ENCODE assay signal across 21 cellular contexts in genomic region chr4:71857713-71858451, GRCh38.
A peak's percentile ranks its signal among the peaks of the same experiment; 100 is the strongest.
DNase-seq lines count a peak whose midpoint lies in the region; ATAC-seq, FAIRE-seq and TF ChIP-seq lines count a peak whose summit lies in the region.
"Had no signal": no experiment of that assay in that cellular context is flagged by ENCODE, and none has a peak within 500 bp of the region (broad histone marks: within the 10 kb centered on the region; RNA-seq: fewer than 3 reads in every experiment).

No MANE protein-coding gene starts in this region.

- FAIRE-seq in small intestine (lab: Jason Lieb, UNC), result no peak
- FAIRE-seq: keratinocyte had no signal

- no peak for ATAC-seq in HG02763 (IDR thresholded peaks at IDR 0.05; ENCODE audit: unreplicated experiment)
- no peak for ATAC-seq in activated T-cell treated with anti-CD3 and anti-CD28 coated beads, Interleukin-2, amount 50 U/mL, for 72 hours (replicated peaks in 1 of 2)
- ATAC-seq: activated CD4-positive, CD25-positive, alpha-beta regulatory T cell treated with anti-CD3 and anti-CD28 coated beads, Interleukin-2, amount 50 U/mL, for 24 hours had no signal

- CTCF ChIA-PET in HEK293T (lab: Yijun Ruan, JAX), result no interaction called here

- 9 to 26% (median 24%) methylated on average over 9 of the region's 9 CpGs for WGBS in small intestine, 3 donors

- H3K27ac Mint-ChIP-seq in activated T-cell treated with anti-CD3 and anti-CD28 coated beads, Interleukin-2, amount 50 U/mL, for 72 hours, result no peak overlapping the region
- H3K27ac Mint-ChIP-seq: activated naive CD8-positive, alpha-beta T cell; activated T-helper 1 cell treated with anti-CD3 and anti-CD28 coated beads, Interleukin-12 subunit alpha, Interleukin-12 subunit beta, Interleukin-2, Interleukin-4 antibody, amounts not matched to agents 30 ng/mL and 10 ng/mL and 1 ng/mL, durations not matched to agents 14 hours and 24 hours and 36 hours; brain; dendritic cell treated with granulocyte-macrophage colony-stimulating factor and Interleukin-4, amounts not matched to agents 40 ng/mL and 50 ng/mL, for 4 days had no signal

- POLR2A ChIA-PET in HEK293T (lab: Yijun Ruan, JAX), result no interaction called here

- peak; percentile 9 for DNase-seq in HEK293T (ENCODE audit: extremely low spot score)
- DNase-seq in amniotic epithelial cell (ENCODE audit: low read depth), result peak; percentile 10
- DNase-seq in iPS-NIHi7 (ENCODE audit: extremely low spot score), result peak; percentile 62
- DNase-seq in small intestine, result peak; percentile 57
- no peak for DNase-seq in NOMO-1 (lab: John Stamatoyannopoulos, UW; ENCODE audit: unreplicated experiment in 2 of 2)
- DNase-seq in activated T-cell treated with anti-CD3 and anti-CD28 coated beads, Interleukin-2, amount 50 U/mL, for 72 hours, result no peak
- DNase-seq: COR-L47; midbrain; NCI-H526 treated with DMSO at 0.1 percent for 48 hours; retina; SJCRH30; stimulated activated naive CD4-positive, alpha-beta T cell treated with Interleukin-2 at 50 U/mL for 16 hours; T-helper 2 cell had no signal

- H3K27ac ChIP-seq in small intestine (ENCODE audit: low read depth in 1 of 2, low read length in 1 of 2), result no peak overlapping the region
- H3K27ac ChIP-seq: SJCRH30 had no signal

- no peaks in the 10 kb centered on the region for H3K27me3 ChIP-seq in small intestine (ENCODE audit: control insufficient read depth in 2 of 2, insufficient read depth in 2 of 2, low read length in 2 of 2)
- H3K27me3 ChIP-seq: SJCRH30 had no signal

- H3K9me3 Mint-ChIP-seq in activated T-cell treated with anti-CD3 and anti-CD28 coated beads, Interleukin-2, amount 50 U/mL, for 72 hours, result peaks cover 0 to 3% of the 10 kb centered on the region in 2 donors

- H3K4me1 Mint-ChIP-seq in activated T-cell treated with anti-CD3 and anti-CD28 coated beads, Interleukin-2, amount 50 U/mL, for 72 hours (ENCODE audit: low read depth), result no peaks in the 10 kb centered on the region
- H3K4me1 Mint-ChIP-seq: brain had no signal

- H3K27me3 Mint-ChIP-seq in activated T-cell treated with anti-CD3 and anti-CD28 coated beads, Interleukin-2, amount 50 U/mL, for 72 hours (ENCODE audit: low read depth), result peaks cover 7% of the 10 kb centered on the region
- H3K27me3 Mint-ChIP-seq: activated naive CD8-positive, alpha-beta T cell; brain; dendritic cell treated with granulocyte-macrophage colony-stimulating factor and Interleukin-4, amounts not matched to agents 40 ng/mL and 50 ng/mL, for 4 days had no signal

- H3K4me3 Mint-ChIP-seq in activated T-cell treated with anti-CD3 and anti-CD28 coated beads, Interleukin-2, amount 50 U/mL, for 72 hours, result no peak overlapping the region
- H3K4me3 Mint-ChIP-seq: activated naive CD8-positive, alpha-beta T cell; activated T-helper 1 cell treated with anti-CD3 and anti-CD28 coated beads, Interleukin-12 subunit alpha, Interleukin-12 subunit beta, Interleukin-2, Interleukin-4 antibody, amounts not matched to agents 30 ng/mL and 10 ng/mL and 1 ng/mL, durations not matched to agents 14 hours and 24 hours and 36 hours; brain; dendritic cell treated with granulocyte-macrophage colony-stimulating factor and Interleukin-4, amounts not matched to agents 40 ng/mL and 50 ng/mL, for 4 days had no signal

- no peak overlapping the region for H3K4me3 ChIP-seq in small intestine (ENCODE audit: low read depth in 1 of 2, low read length in 2 of 2)
- H3K4me3 ChIP-seq: HAP-1, SJCRH30 had no signal

- H3K36me3 Mint-ChIP-seq in activated T-cell treated with anti-CD3 and anti-CD28 coated beads, Interleukin-2, amount 50 U/mL, for 72 hours (ENCODE audit: insufficient read depth in 2 of 2), result peaks cover 0 to 2% of the 10 kb centered on the region in 2 donors
- H3K36me3 Mint-ChIP-seq: activated naive CD8-positive, alpha-beta T cell; brain had no signal

- no peaks in the 10 kb centered on the region for H3K4me1 ChIP-seq in small intestine (ENCODE audit: control insufficient read depth in 2 of 2, insufficient read depth in 1 of 2, low read depth in 1 of 2, low read length in 1 of 2)
- H3K4me1 ChIP-seq: HAP-1, SJCRH30 had no signal

- no peaks in the 10 kb centered on the region for H3K9me3 ChIP-seq in small intestine (ENCODE audit: control insufficient read depth, low read depth)

- no peaks in the 10 kb centered on the region for H3K36me3 ChIP-seq in small intestine (ENCODE audit: control insufficient read depth in 2 of 2, insufficient read depth in 2 of 2, low read length in 2 of 2)
- H3K36me3 ChIP-seq: HAP-1, SJCRH30 had no signal

TF ChIP-seq in HEK293T, 16 proteins besides CTCF, POLR2A, EP300 and RAD21:
- TF ChIP-seq, protein P1, sequence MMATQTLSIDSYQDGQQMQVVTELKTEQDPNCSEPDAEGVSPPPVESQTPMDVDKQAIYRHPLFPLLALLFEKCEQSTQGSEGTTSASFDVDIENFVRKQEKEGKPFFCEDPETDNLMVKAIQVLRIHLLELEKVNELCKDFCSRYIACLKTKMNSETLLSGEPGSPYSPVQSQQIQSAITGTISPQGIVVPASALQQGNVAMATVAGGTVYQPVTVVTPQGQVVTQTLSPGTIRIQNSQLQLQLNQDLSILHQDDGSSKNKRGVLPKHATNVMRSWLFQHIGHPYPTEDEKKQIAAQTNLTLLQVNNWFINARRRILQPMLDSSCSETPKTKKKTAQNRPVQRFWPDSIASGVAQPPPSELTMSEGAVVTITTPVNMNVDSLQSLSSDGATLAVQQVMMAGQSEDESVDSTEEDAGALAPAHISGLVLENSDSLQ (IDR thresholded peaks at IDR 0.05), result no peak
- TF ChIP-seq HDGF (IDR thresholded peaks at IDR 0.05; ENCODE audit: borderline replicate concordance), result no peak
- TF ChIP-seq BHLHE40 (IDR thresholded peaks at IDR 0.05; ENCODE audit: borderline replicate concordance), result no peak
- no peak for TF ChIP-seq NFRKB (IDR thresholded peaks at IDR 0.05)
- TF ChIP-seq L3MBTL2 (conservative IDR thresholded peaks at IDR 0.05), result no peak
- TF ChIP-seq ZNF384 (IDR thresholded peaks at IDR 0.05), result no peak

Comparison
In these comparisons a context has a peak if more than half of its experiments do, and no peak if none do; other contexts are left out.
1. DNase-seq: peak in HEK293T (single experiment), amniotic epithelial cell (single experiment), iPS-NIHi7 (single experiment) and small intestine (single experiment); none in NOMO-1 (0 of 2) and activated T-cell treated with anti-CD3 and anti-CD28 coated beads, Interleukin-2, amount 50 U/mL, for 72 hours (0 of 2).